ENCODE assay signal across 1 cellular context in genomic region chr17:302300-302698, GRCh38.
TF ChIP-seq lines count a peak whose summit lies in the region.

No MANE protein-coding gene starts in this region.

TF ChIP-seq in WTC11, 78 proteins besides CTCF, POLR2A, EP300 and RAD21 (continued from another document):
- no peak for TF ChIP-seq FOXJ3 (CRISPR knock-in tag; IDR thresholded peaks at IDR 0.05; ENCODE audit: borderline replicate concordance)
- no peak for TF ChIP-seq JUN (CRISPR knock-in tag; IDR thresholded peaks at IDR 0.05)
- no peak for TF ChIP-seq CREB1 (CRISPR knock-in tag; IDR thresholded peaks at IDR 0.05)
- TF ChIP-seq ZNF317 (CRISPR knock-in tag; IDR thresholded peaks at IDR 0.05; ENCODE audit: borderline replicate concordance, low read depth): no peak
